In the genomic region with DNA sequence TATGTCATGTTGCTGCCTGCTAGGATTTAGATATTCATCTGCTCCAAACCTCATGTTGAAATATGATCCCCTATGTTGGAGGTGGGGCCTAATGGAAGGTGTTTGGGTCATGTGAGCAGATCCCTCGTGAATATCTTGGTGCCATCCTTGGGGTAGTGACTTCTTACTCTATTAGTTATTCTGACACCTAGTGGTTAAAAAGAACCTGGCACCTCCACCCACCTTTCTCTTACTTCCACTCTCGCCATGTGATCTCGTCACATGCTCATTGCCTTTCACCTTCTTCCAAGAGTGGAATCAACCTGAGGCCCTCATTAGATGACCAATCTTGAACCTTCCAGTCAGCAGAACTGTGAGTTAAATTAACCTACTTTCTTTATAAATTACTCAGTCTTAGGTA, we compare ENCODE assay signal across 8 cellular contexts.
DNase-seq lines count a peak whose midpoint lies in the region; ATAC-seq and TF ChIP-seq lines count a peak whose summit lies in the region.

No MANE protein-coding gene starts in this region.

- DNase-seq in NCI-H748 (lab: John Stamatoyannopoulos, UW; ENCODE audit: unreplicated experiment) (peak; percentile 46), iPS DF 19.7 (ENCODE audit: low read depth, low spot score) (peak; percentile 40), NCI-H510A (lab: John Stamatoyannopoulos, UW) (no peak), midbrain (lab: John Stamatoyannopoulos, UW) (no peak)

- H3K4me1 Mint-ChIP-seq in activated T-helper 17 cell treated with anti-CD3 and anti-CD28 coated beads, Interleukin-2, amount 50 U/mL, for 72 hours, result no peaks in the 10 kb centered on the region

- H3K36me3 Mint-ChIP-seq in activated T-helper 17 cell treated with anti-CD3 and anti-CD28 coated beads, Interleukin-2, amount 50 U/mL, for 72 hours (ENCODE audit: low read depth), result no peaks in the 10 kb centered on the region

- H3K4me3 Mint-ChIP-seq in activated T-helper 17 cell treated with anti-CD3 and anti-CD28 coated beads, Interleukin-2, amount 50 U/mL, for 72 hours, result no peak overlapping the region

- peak; percentile 67 for TF ChIP-seq CTCF in 22Rv1 (IDR thresholded peaks at IDR 0.05)

- ATAC-seq in GM18520 (IDR thresholded peaks at IDR 0.05; ENCODE audit: unreplicated experiment), result peak; percentile 93
- ATAC-seq in HG02938 (IDR thresholded peaks at IDR 0.05; ENCODE audit: unreplicated experiment), result peak; percentile 95
- ATAC-seq in activated T-helper 17 cell treated with anti-CD3 and anti-CD28 coated beads, Interleukin-2, amount 50 U/mL, for 72 hours (replicated peaks), result no peak

- no peak overlapping the region for H3K27ac ChIP-seq in 22Rv1

- H3K27me3 Mint-ChIP-seq in activated T-helper 17 cell treated with anti-CD3 and anti-CD28 coated beads, Interleukin-2, amount 50 U/mL, for 72 hours, result no peaks in the 10 kb centered on the region

- no peak overlapping the region for H3K27ac Mint-ChIP-seq in activated T-helper 17 cell treated with anti-CD3 and anti-CD28 coated beads, Interleukin-2, amount 50 U/mL, for 72 hours

- no peaks in the 10 kb centered on the region for H3K9me3 Mint-ChIP-seq in activated T-helper 17 cell treated with anti-CD3 and anti-CD28 coated beads, Interleukin-2, amount 50 U/mL, for 72 hours

Comparison
In these comparisons a context has a peak if more than half of its experiments do, and no peak if none do; other contexts are left out.
1. DNase-seq: peak in NCI-H748 (single experiment) and iPS DF 19.7 (single experiment); none in NCI-H510A (single experiment) and midbrain (single experiment).